Comparison of ENCODE assay signal across 8 cellular contexts in genomic region chr12:19440916-19441315, GRCh38. TPM values are rescaled to one million over a fixed set of nuclear protein-coding genes. Genes with fewer than 3 reads are reported as not detected.
DNase-seq lines count a peak whose midpoint lies in the region; ATAC-seq, FAIRE-seq and TF ChIP-seq lines count a peak whose summit lies in the region.

No MANE protein-coding gene starts in this region.

- no peak for FAIRE-seq in GM12892 (lab: Jason Lieb, UNC)

- peak overlapping the region; percentile 95 to 98 for H3K4me3 ChIP-seq in left lung
- H3K4me3 ChIP-seq in tibial artery, result peak overlapping the region; percentile 98 to 99

- peaks cover 54% of the 10 kb centered on the region for H3K36me3 Mint-ChIP-seq in activated T-cell treated with anti-CD3 and anti-CD28 coated beads, Interleukin-2, amount 50 U/mL, for 24 hours (ENCODE audit: low read depth)

- intact Hi-C loops in left lung (cut with DNase I), result no loop called here
- intact Hi-C loops in tibial artery (cut with DNase I; ENCODE audit: low total_unique reads), result no loop called here

- DNase-seq in activated T-cell treated with anti-CD3 and anti-CD28 coated beads, Interleukin-2, amount 50 U/mL, for 24 hours, result no peak
- DNase-seq in activated T-cell treated with anti-CD3 and anti-CD28 coated beads, Interleukin-2, amount 50 U/mL, for 48 hours, result no peak
- DNase-seq in amniotic epithelial cell (ENCODE audit: low read depth) (peak; percentile 24), left lung (no peak), tibial artery (no peak), GM12892 (ENCODE audit: insufficient read length) (no peak), ACHN (no peak)

- H3K36me3 ChIP-seq in left lung (peaks cover 0 to 9% of the 10 kb centered on the region in 2 donors), tibial artery (peaks cover 0 to 5% (median 4%) of the 10 kb centered on the region in 3 donors)

- H3K27ac Mint-ChIP-seq in activated T-cell treated with anti-CD3 and anti-CD28 coated beads, Interleukin-2, amount 50 U/mL, for 24 hours, result peak overlapping the region; percentile 97

- peaks cover 3% of the 10 kb centered on the region for H3K9me3 Mint-ChIP-seq in activated T-cell treated with anti-CD3 and anti-CD28 coated beads, Interleukin-2, amount 50 U/mL, for 24 hours

- ATAC-seq in left lung, result no peak
- no peak for ATAC-seq in GM21526 (IDR thresholded peaks at IDR 0.05; ENCODE audit: low FRiP score, unreplicated experiment)

- H3K27ac ChIP-seq in left lung, result peak overlapping the region; percentile 89 to 90
- peak overlapping the region; percentile 99 for H3K27ac ChIP-seq in tibial artery

- H3K27me3 ChIP-seq in left lung (no peaks in the 10 kb centered on the region), tibial artery (no peaks in the 10 kb centered on the region)

- in situ Hi-C loops in ACHN (cut with HindIII; ENCODE audit: low pct_ligation_motif_present, low pct_unique_long_range_greater_than_20kb, low sequenced_read_pairs), result no loop called here

- H3K4me1 ChIP-seq in left lung (peaks cover 11 to 46% of the 10 kb centered on the region in 2 donors), tibial artery (peaks cover 0 to 43% (median 24%) of the 10 kb centered on the region in 4 donors)

- H3K4me1 Mint-ChIP-seq in activated T-cell treated with anti-CD3 and anti-CD28 coated beads, Interleukin-2, amount 50 U/mL, for 24 hours (ENCODE audit: low read depth), result peaks cover 48% of the 10 kb centered on the region

- no peak for TF ChIP-seq POLR2A in GM12892 (IDR thresholded peaks at IDR 0.05; ENCODE audit: low read depth, low read length)

- H3K27me3 Mint-ChIP-seq in activated T-cell treated with anti-CD3 and anti-CD28 coated beads, Interleukin-2, amount 50 U/mL, for 24 hours, result no peaks in the 10 kb centered on the region

- no peak for TF ChIP-seq CTCF in left lung (IDR thresholded peaks at IDR 0.05)
- no peak for TF ChIP-seq CTCF in tibial artery (IDR thresholded peaks at IDR 0.05)

- H3K9me3 ChIP-seq in left lung, result peaks cover 0 to 5% of the 10 kb centered on the region in 2 donors
- H3K9me3 ChIP-seq in tibial artery, result no peaks in the 10 kb centered on the region

- H3K4me3 Mint-ChIP-seq in activated T-cell treated with anti-CD3 and anti-CD28 coated beads, Interleukin-2, amount 50 U/mL, for 24 hours, result peak overlapping the region; percentile 98

RNA-seq across cellular contexts. Expression of gene AEBP2, which starts 1.6 kb away (rescaled TPM):
- total RNA-seq in left lung, result 10 to 100 TPM; 28.2 to 31.5 TPM
- 34.3 TPM for polyA plus RNA-seq in GM12892 (2012; ENCODE audit: missing spikeins)
